In genomic region chrX:101918746-101919145, GRCh38 we compare ENCODE assay signal across 29 cellular contexts. TPM values are rescaled to one million over a fixed set of nuclear protein-coding genes. Genes with fewer than 3 reads are reported as not detected.
DNase-seq lines count a peak whose midpoint lies in the region; ATAC-seq, FAIRE-seq and TF ChIP-seq lines count a peak whose summit lies in the region.
"Had no signal": no experiment of that assay in that cellular context is flagged by ENCODE, and none has a peak within 500 bp of the region (broad histone marks: within the 10 kb centered on the region; RNA-seq: fewer than 3 reads in every experiment).

No MANE protein-coding gene starts in this region.

- H4K20me1 ChIP-seq in astrocyte (ENCODE audit: insufficient read depth, low read length) (no peaks in the 10 kb centered on the region), endothelial cell of umbilical vein (replicated peaks; ENCODE audit: control insufficient read depth, extremely low read depth, insufficient read depth, low read length) (no peaks in the 10 kb centered on the region)
- H4K20me1 ChIP-seq: BLaER1 had no signal

- no peak overlapping the region for H3K9ac ChIP-seq in astrocyte (ENCODE audit: low read length)
- H3K9ac ChIP-seq in endothelial cell of umbilical vein (replicated peaks; ENCODE audit: extremely low read depth, insufficient read depth, low read length) = no peak overlapping the region
- H3K9ac ChIP-seq: BLaER1 had no signal

- H3K4me1 Mint-ChIP-seq in astrocyte (ENCODE audit: low read depth, unreplicated experiment) = no peaks in the 10 kb centered on the region
- H3K4me1 Mint-ChIP-seq in activated naive CD8-positive, alpha-beta T cell treated with anti-CD3 and anti-CD28 coated beads for 36 hours = no peaks in the 10 kb centered on the region
- H3K4me1 Mint-ChIP-seq in stimulated activated memory B cell treated with anti-CD40 and anti-IgM and Interleukin-4, amounts not matched to agents 10 μg/mL and 1 μg/mL and 100 μg/mL, for 72 hours = no peaks in the 10 kb centered on the region
- H3K4me1 Mint-ChIP-seq: CD14-positive monocyte; CD4-positive, alpha-beta memory T cell; CD4-positive, CD25-positive, alpha-beta regulatory T cell had no signal

- BruUV-seq in endothelial cell of umbilical vein (replicated peaks; lab: Mats Ljungman, UMichigan) = no TSS peak

- no peaks in the 10 kb centered on the region for H3K9me1 ChIP-seq in endothelial cell of umbilical vein (replicated peaks; ENCODE audit: control insufficient read depth, extremely low read depth, insufficient read depth, low read length)

- no peak for ATAC-seq in stimulated activated memory B cell treated with anti-CD40 and anti-IgM and Interleukin-4, amounts not matched to agents 10 μg/mL and 1 μg/mL and 100 μg/mL, for 72 hours

- H3K36me3 Mint-ChIP-seq in astrocyte (ENCODE audit: low read depth, unreplicated experiment) = no peaks in the 10 kb centered on the region
- H3K36me3 Mint-ChIP-seq in activated naive CD8-positive, alpha-beta T cell treated with anti-CD3 and anti-CD28 coated beads for 36 hours = peaks cover 14% of the 10 kb centered on the region
- H3K36me3 Mint-ChIP-seq in stimulated activated memory B cell treated with anti-CD40 and anti-IgM and Interleukin-4, amounts not matched to agents 10 μg/mL and 1 μg/mL and 100 μg/mL, for 72 hours = peaks cover 23% of the 10 kb centered on the region
- H3K36me3 Mint-ChIP-seq: CD14-positive monocyte had no signal

- CTCF ChIA-PET in endothelial cell of umbilical vein (lab: Charles Lee) = interaction anchor here (1.1 to 1.4 kb wide), 2 partner anchors 9 to 13 kb away, joined by 3 to 5 read pairs; partner anchors contain the start of gene ZMAT1

- H3K27me3 ChIP-seq in astrocyte (ENCODE audit: insufficient read depth, low read length) (no peaks in the 10 kb centered on the region), endothelial cell of umbilical vein (ENCODE audit: control insufficient read depth in 2 of 2, insufficient read depth in 2 of 2, low read length in 2 of 2) (no peaks in the 10 kb centered on the region), small intestine (ENCODE audit: control insufficient read depth in 2 of 2, insufficient read depth in 2 of 2, low read length in 2 of 2) (no peaks in the 10 kb centered on the region)
- H3K27me3 ChIP-seq: BE2C, BLaER1 had no signal

- TF ChIP-seq CTCF in astrocyte (IDR thresholded peaks at IDR 0.05; ENCODE audit: insufficient read depth, low read depth, low read length) = no peak
- TF ChIP-seq CTCF in endothelial cell of umbilical vein (IDR thresholded peaks at IDR 0.05; ENCODE audit: extremely low read depth in 1 of 2, insufficient read depth in 1 of 2, low read depth in 1 of 2, low read length in 2 of 2) = no peak

- H3K4me3 ChIP-seq in astrocyte (ENCODE audit: insufficient read depth, low read depth, low read length) = no peak overlapping the region
- no peak overlapping the region for H3K4me3 ChIP-seq in endothelial cell of umbilical vein (replicated peaks in 1 of 3; ENCODE audit: insufficient read depth in 1 of 3, low read depth in 1 of 3, low read length in 3 of 3)
- no peak overlapping the region for H3K4me3 ChIP-seq in small intestine (ENCODE audit: low read depth in 1 of 2, low read length in 2 of 2)
- H3K4me3 ChIP-seq: BLaER1 had no signal

- no peak overlapping the region for H3K27ac Mint-ChIP-seq in astrocyte (ENCODE audit: unreplicated experiment)
- no peak overlapping the region for H3K27ac Mint-ChIP-seq in activated naive CD8-positive, alpha-beta T cell treated with anti-CD3 and anti-CD28 coated beads for 36 hours
- no peak overlapping the region for H3K27ac Mint-ChIP-seq in stimulated activated memory B cell treated with anti-CD40 and anti-IgM and Interleukin-4, amounts not matched to agents 10 μg/mL and 1 μg/mL and 100 μg/mL, for 72 hours
- H3K27ac Mint-ChIP-seq: CD14-positive monocyte; CD4-positive, CD25-positive, alpha-beta regulatory T cell; CD8-positive, alpha-beta memory T cell had no signal

- H3K4me2 ChIP-seq in astrocyte (ENCODE audit: low read length) (no peak overlapping the region), endothelial cell of umbilical vein (ENCODE audit: insufficient read depth, low read length) (peak overlapping the region; percentile 55)
- H3K4me2 ChIP-seq: BLaER1 had no signal

- dilution Hi-C loops in endothelial cell of umbilical vein (cut with MboI; ENCODE audit: extremely low pct_ligation_motif_present, low sequenced_read_pairs) = no loop called here

- H2AFZ ChIP-seq in astrocyte (ENCODE audit: low read depth, low read length) (no peak overlapping the region), endothelial cell of umbilical vein (ENCODE audit: low read depth, low read length) (no peak overlapping the region)

- H3K36me3 ChIP-seq in astrocyte (ENCODE audit: insufficient read depth, low read length) (no peaks in the 10 kb centered on the region), endothelial cell of umbilical vein (ENCODE audit: control insufficient read depth in 2 of 2, extremely low read depth in 1 of 2, insufficient read depth in 2 of 2, low read length in 2 of 2) (no peaks in the 10 kb centered on the region), small intestine (ENCODE audit: control insufficient read depth in 2 of 2, insufficient read depth in 2 of 2, low read length in 2 of 2) (no peaks in the 10 kb centered on the region)
- H3K36me3 ChIP-seq: BE2C, BLaER1 had no signal

- FAIRE-seq in astrocyte (lab: Jason Lieb, UNC) = peak; percentile 89
- peak; percentile 65 for FAIRE-seq in endothelial cell of umbilical vein (lab: Jason Lieb, UNC)
- FAIRE-seq in small intestine (lab: Jason Lieb, UNC) = peak; percentile 36
- FAIRE-seq: A204.1, G401.6, GM12891 had no signal

- POLR2A ChIA-PET in endothelial cell of umbilical vein (lab: Charles Lee) = interaction anchor here (2.4 kb wide), 1 partner anchor 13 kb away, joined by 18 read pairs; the partner anchor contains the start of gene ZMAT1

- H3K9me3 ChIP-seq in astrocyte (ENCODE audit: insufficient read depth, low read depth, low read length) = no peaks in the 10 kb centered on the region
- no peaks in the 10 kb centered on the region for H3K9me3 ChIP-seq in endothelial cell of umbilical vein (replicated peaks; ENCODE audit: control insufficient read depth, insufficient read depth, low read length)
- H3K9me3 ChIP-seq in small intestine (ENCODE audit: control insufficient read depth, low read depth) = no peaks in the 10 kb centered on the region
- H3K9me3 ChIP-seq: BE2C had no signal

- peaks cover 3% of the 10 kb centered on the region for H3K9me3 Mint-ChIP-seq in astrocyte (ENCODE audit: unreplicated experiment)
- H3K9me3 Mint-ChIP-seq in activated naive CD8-positive, alpha-beta T cell treated with anti-CD3 and anti-CD28 coated beads for 36 hours = peaks cover 8% of the 10 kb centered on the region
- peaks cover 4% of the 10 kb centered on the region for H3K9me3 Mint-ChIP-seq in stimulated activated memory B cell treated with anti-CD40 and anti-IgM and Interleukin-4, amounts not matched to agents 10 μg/mL and 1 μg/mL and 100 μg/mL, for 72 hours

- H3K4me3 Mint-ChIP-seq in astrocyte (ENCODE audit: unreplicated experiment) = no peak overlapping the region
- H3K4me3 Mint-ChIP-seq in activated naive CD8-positive, alpha-beta T cell treated with anti-CD3 and anti-CD28 coated beads for 36 hours = no peak overlapping the region
- no peak overlapping the region for H3K4me3 Mint-ChIP-seq in stimulated activated memory B cell treated with anti-CD40 and anti-IgM and Interleukin-4, amounts not matched to agents 10 μg/mL and 1 μg/mL and 100 μg/mL, for 72 hours
- H3K4me3 Mint-ChIP-seq: CD14-positive monocyte; CD4-positive, alpha-beta memory T cell; CD4-positive, CD25-positive, alpha-beta regulatory T cell; CD8-positive, alpha-beta memory T cell had no signal

- DNase-seq in HT1080 (ENCODE audit: low read depth) = peak; percentile 55
- no peak for DNase-seq in astrocyte (ENCODE audit: low read depth)
- peak; percentile 69 for DNase-seq in endothelial cell of umbilical vein (ENCODE audit: low read depth, low spot score)
- no peak for DNase-seq in small intestine
- DNase-seq in SW 1271 (lab: John Stamatoyannopoulos, UW) = no peak
- no peak for DNase-seq in retina
- DNase-seq in activated naive CD8-positive, alpha-beta T cell treated with anti-CD3 and anti-CD28 coated beads for 36 hours = no peak
- DNase-seq: 8988T; ACHN; BE2C; C1 segment of cervical spinal cord; CD4-positive, alpha-beta memory T cell; CD4-positive, CD25-positive, alpha-beta regulatory T cell; CD8-positive, alpha-beta memory T cell; COR-L47; DMS 273 treated with DMSO at 0.1 percent for 48 hours; DMS153; DMS53; DMS79; DND-41; EL; GF-D8 had no signal

- TF ChIP-seq POLR2A in endothelial cell of umbilical vein (IDR thresholded peaks at IDR 0.05; ENCODE audit: low read depth, low read length) = no peak

- H3K27ac ChIP-seq in astrocyte (ENCODE audit: low read depth, low read length) (no peak overlapping the region), endothelial cell of umbilical vein (ENCODE audit: insufficient read depth, low read depth, low read length) (peak overlapping the region; percentile 34), small intestine (ENCODE audit: low read depth in 1 of 2, low read length in 1 of 2) (no peak overlapping the region)
- H3K27ac ChIP-seq: BLaER1 had no signal

- WGBS in small intestine, 3 donors = 52 to 68% (median 54%) methylated on average over 1 of the region's 1 CpG

- no peaks in the 10 kb centered on the region for H3K79me2 ChIP-seq in astrocyte (ENCODE audit: insufficient read depth, low read length)
- H3K79me2 ChIP-seq in endothelial cell of umbilical vein (ENCODE audit: control insufficient read depth, insufficient read depth, low read length) = no peaks in the 10 kb centered on the region

- H3K4me1 ChIP-seq in astrocyte (ENCODE audit: insufficient read depth, low read length) (no peaks in the 10 kb centered on the region), endothelial cell of umbilical vein (ENCODE audit: control insufficient read depth, extremely low read depth, insufficient read depth, low read length) (peaks cover 8% of the 10 kb centered on the region), small intestine (ENCODE audit: control insufficient read depth in 2 of 2, insufficient read depth in 1 of 2, low read depth in 1 of 2, low read length in 1 of 2) (no peaks in the 10 kb centered on the region)
- H3K4me1 ChIP-seq: BE2C, BLaER1 had no signal

- intact Hi-C loops in endothelial cell of umbilical vein (cut with micrococcal nuclease) = no loop called here

- H3K27me3 Mint-ChIP-seq in astrocyte (ENCODE audit: low read depth, unreplicated experiment) = no peaks in the 10 kb centered on the region
- H3K27me3 Mint-ChIP-seq in activated naive CD8-positive, alpha-beta T cell treated with anti-CD3 and anti-CD28 coated beads for 36 hours = no peaks in the 10 kb centered on the region
- H3K27me3 Mint-ChIP-seq in stimulated activated memory B cell treated with anti-CD40 and anti-IgM and Interleukin-4, amounts not matched to agents 10 μg/mL and 1 μg/mL and 100 μg/mL, for 72 hours = no peaks in the 10 kb centered on the region
- H3K27me3 Mint-ChIP-seq: CD4-positive, alpha-beta memory T cell; CD4-positive, CD25-positive, alpha-beta regulatory T cell had no signal

RNA-seq across cellular contexts. Expression of gene ZMAT1, which starts 13.1 kb away (rescaled TPM):
- 0.10 and 0.16 TPM in 2 replicates for total RNA-seq in HT1080 (2014; rRNA removed; shearing (Covaris generic))
- polyA plus RNA-seq in HT1080 (2015; cell fraction: cytosol; rRNA removed) = 0.78 and 1.0 TPM in 2 replicates
- polyA plus RNA-seq in HT1080 (2015; cell fraction: nucleus; rRNA removed) = 12.2 and 13.7 TPM in 2 replicates
- total RNA-seq in astrocyte (1.7 and 2.0 TPM in 2 replicates), endothelial cell of umbilical vein (3.7 and 4.3 TPM in 2 replicates)
- polyA plus RNA-seq in endothelial cell of umbilical vein (1.8 and 2.4 TPM in 2 replicates), small intestine (1 to 10 TPM in 1 of 3 donors, under 1 TPM in 2; 0.54 to 1.9 (median 0.89) TPM)
- polyA plus RNA-seq in endothelial cell of umbilical vein (2011; cell fraction: cytosol; rRNA removed) = 0.68 and 1.1 TPM in 2 replicates
- 29.7 and 33.5 TPM in 2 replicates for polyA plus RNA-seq in endothelial cell of umbilical vein (2011; cell fraction: nucleus; rRNA removed)
- polyA plus RNA-seq in endothelial cell of umbilical vein (2012) = 2.4 and 2.5 TPM in 2 replicates
- polyA minus RNA-seq in endothelial cell of umbilical vein = 2.7 and 3.3 TPM in 2 replicates
- not detected for polyA minus RNA-seq in endothelial cell of umbilical vein (2011; cell fraction: cytosol; rRNA and poly(A)+ RNA removed)
- 10.0 and 11.3 TPM in 2 replicates for polyA minus RNA-seq in endothelial cell of umbilical vein (2011; cell fraction: nucleus; rRNA and poly(A)+ RNA removed)
- total RNA-seq in activated naive CD8-positive, alpha-beta T cell treated with anti-CD3 and anti-CD28 coated beads for 36 hours = 1 to 10 TPM; 2.3 to 2.7 TPM
- polyA plus RNA-seq: AG04450 had no signal

Comparison
In these comparisons a context has a peak if more than half of its experiments do, and no peak if none do; other contexts are left out.
1. DNase-seq: peak in HT1080 (single experiment) and endothelial cell of umbilical vein (single experiment); none in astrocyte (single experiment), small intestine (single experiment), SW 1271 (0 of 2), retina (single experiment) and activated naive CD8-positive, alpha-beta T cell treated with anti-CD3 and anti-CD28 coated beads for 36 hours (single experiment).